ENCODE assay signal across 14 cellular contexts in genomic region chr9:115170674-115171073, GRCh38. TPM values are rescaled to one million over a fixed set of nuclear protein-coding genes. Genes with fewer than 3 reads are reported as not detected.
DNase-seq lines count a peak whose midpoint lies in the region; ATAC-seq and TF ChIP-seq lines count a peak whose summit lies in the region.
"Had no signal": no experiment of that assay in that cellular context is flagged by ENCODE, and none has a peak within 500 bp of the region (broad histone marks: within the 10 kb centered on the region; RNA-seq: fewer than 3 reads in every experiment).

No MANE protein-coding gene starts in this region.

- DNase-seq in ELF-1 (ENCODE audit: low read depth, low spot score), result peak; percentile 28
- peak; percentile 82 for DNase-seq in PC-3
- peak; percentile 81 for DNase-seq in epithelial cell of esophagus (ENCODE audit: low read depth)
- DNase-seq in NCI-H82 (lab: John Stamatoyannopoulos, UW), result no peak
- DNase-seq in DMS 273 (lab: John Stamatoyannopoulos, UW; ENCODE audit: unreplicated experiment), result no peak
- no peak for DNase-seq in Calu3
- no peak for DNase-seq in activated CD4-positive, alpha-beta T cell treated with anti-CD3 and anti-CD28 coated beads, Interleukin-2, amount 10 ng/mL, durations not matched to agents 7 days and 5 days
- DNase-seq: activated B cell treated with CpG ODN at 0.5 μM for 24 hours; activated T-cell treated with anti-CD3 and anti-CD28 coated beads, Interleukin-2, amount 50 U/mL, for 72 hours; colonic mucosa; NCI-H2081 treated with DMSO at 0.1 percent for 48 hours had no signal

- H3K27ac ChIP-seq in PC-3 (ENCODE audit: low read length) (peak overlapping the region; percentile 51), mesodermal cell (ENCODE audit: low read depth, low read length, severe bottlenecking) (peak overlapping the region; percentile 18)
- H3K27ac ChIP-seq: colonic mucosa had no signal

- POLR2A ChIA-PET in PC-3 (lab: Charles Lee; ENCODE audit: unreplicated experiment), result no interaction called here
- POLR2A ChIA-PET in activated CD4-positive, alpha-beta T cell treated with anti-CD3 and anti-CD28 coated beads, Interleukin-2, amount 10 ng/mL, durations not matched to agents 7 days and 5 days (lab: Charles Lee), result no interaction called here

- no peaks in the 10 kb centered on the region for H4K20me1 ChIP-seq in PC-3 (ENCODE audit: low read length)

- no peak overlapping the region for H3K9ac ChIP-seq in PC-3 (ENCODE audit: low read length)

- BruUV-seq in PC-3 (replicated peaks; lab: Mats Ljungman, UMichigan) (no TSS peak), Calu3 (replicated peaks; lab: Mats Ljungman, UMichigan) (no TSS peak)

- H3K4me3 ChIP-seq in PC-3 (ENCODE audit: low read length) (no peak overlapping the region), epithelial cell of esophagus (ENCODE audit: low read length) (no peak overlapping the region), mesodermal cell (ENCODE audit: extremely low read depth, insufficient read depth, low read length, poor library complexity, severe bottlenecking) (no peak overlapping the region)
- H3K4me3 ChIP-seq: colonic mucosa had no signal

- no peak overlapping the region for H3K27ac Mint-ChIP-seq in Calu3 (ENCODE audit: unreplicated experiment)
- no peak overlapping the region for H3K27ac Mint-ChIP-seq in activated CD4-positive, alpha-beta T cell treated with anti-CD3 and anti-CD28 coated beads, Interleukin-2, amount 10 ng/mL, durations not matched to agents 7 days and 5 days
- H3K27ac Mint-ChIP-seq: activated B cell treated with CpG ODN at 0.5 μM for 24 hours; activated T-cell treated with anti-CD3 and anti-CD28 coated beads, Interleukin-2, amount 50 U/mL, for 72 hours; CD14-positive monocyte had no signal

- no peak for TF ChIP-seq CTCF in PC-3 (conservative IDR thresholded peaks at IDR 0.05; ENCODE audit: low read depth, low read length)
- no peak for TF ChIP-seq CTCF in epithelial cell of esophagus (IDR thresholded peaks at IDR 0.05; ENCODE audit: insufficient read depth, low read depth, low read length, missing control alignments)
- no peak for TF ChIP-seq CTCF in Calu3 (IDR thresholded peaks at IDR 0.05; ENCODE audit: unreplicated experiment)

- peak; percentile 94 for ATAC-seq in PC-3
- ATAC-seq: activated T-cell treated with anti-CD3 and anti-CD28 coated beads, Interleukin-2, amount 50 U/mL, for 72 hours had no signal

- 20% methylated on average over 2 of the region's 2 CpGs; no CpG with 5 or more reads in 1 of the 2 experiments for WGBS in mesodermal cell (ENCODE audit: insufficient coverage in 2 of 2), 2 experiments

- no peaks in the 10 kb centered on the region for H3K36me3 ChIP-seq in PC-3 (ENCODE audit: low read depth, low read length)
- H3K36me3 ChIP-seq in mesodermal cell (ENCODE audit: control insufficient read depth, insufficient read depth, low read length), result no peaks in the 10 kb centered on the region
- H3K36me3 ChIP-seq: colonic mucosa had no signal

- H3K27me3 ChIP-seq in PC-3 (ENCODE audit: low read length), result no peaks in the 10 kb centered on the region
- H3K27me3 ChIP-seq: colonic mucosa had no signal

- H2AFZ ChIP-seq in PC-3 (ENCODE audit: low read length), result peak overlapping the region; percentile 58

- peaks cover 4% of the 10 kb centered on the region for H3K9me3 Mint-ChIP-seq in Calu3 (ENCODE audit: low read depth, unreplicated experiment)
- no peaks in the 10 kb centered on the region for H3K9me3 Mint-ChIP-seq in activated CD4-positive, alpha-beta T cell treated with anti-CD3 and anti-CD28 coated beads, Interleukin-2, amount 10 ng/mL, durations not matched to agents 7 days and 5 days
- H3K9me3 Mint-ChIP-seq: activated T-cell treated with anti-CD3 and anti-CD28 coated beads, Interleukin-2, amount 50 U/mL, for 72 hours had no signal

- H3K9me3 ChIP-seq in PC-3 (ENCODE audit: low read length), result no peaks in the 10 kb centered on the region
- no peaks in the 10 kb centered on the region for H3K9me3 ChIP-seq in mesodermal cell (ENCODE audit: control insufficient read depth, low read length)
- H3K9me3 ChIP-seq: colonic mucosa had no signal

- peaks cover 4% of the 10 kb centered on the region for H3K36me3 Mint-ChIP-seq in Calu3 (ENCODE audit: insufficient read depth, unreplicated experiment)
- no peaks in the 10 kb centered on the region for H3K36me3 Mint-ChIP-seq in activated CD4-positive, alpha-beta T cell treated with anti-CD3 and anti-CD28 coated beads, Interleukin-2, amount 10 ng/mL, durations not matched to agents 7 days and 5 days (ENCODE audit: low read depth)
- H3K36me3 Mint-ChIP-seq: CD14-positive monocyte had no signal

- H3K4me1 ChIP-seq in PC-3 (ENCODE audit: insufficient read depth, low read length) (peaks cover 22% of the 10 kb centered on the region), mesodermal cell (ENCODE audit: control insufficient read depth, insufficient read depth, low read length, poor library complexity, severe bottlenecking) (peaks cover 16% of the 10 kb centered on the region)
- H3K4me1 ChIP-seq: colonic mucosa had no signal

- peaks cover 13% of the 10 kb centered on the region for H3K27me3 Mint-ChIP-seq in Calu3 (ENCODE audit: unreplicated experiment)
- H3K27me3 Mint-ChIP-seq in activated CD4-positive, alpha-beta T cell treated with anti-CD3 and anti-CD28 coated beads, Interleukin-2, amount 10 ng/mL, durations not matched to agents 7 days and 5 days, result peaks cover 12% of the 10 kb centered on the region
- H3K27me3 Mint-ChIP-seq: activated B cell treated with CpG ODN at 0.5 μM for 24 hours had no signal

- H3F3A ChIP-seq in PC-3 (ENCODE audit: low read length, unreplicated experiment), result no peaks in the 10 kb centered on the region

- CTCF ChIA-PET in PC-3 (lab: Charles Lee), result no interaction called here
- CTCF ChIA-PET in Calu3 (lab: Charles Lee), result no interaction called here
- CTCF ChIA-PET in activated CD4-positive, alpha-beta T cell treated with anti-CD3 and anti-CD28 coated beads, Interleukin-2, amount 10 ng/mL, durations not matched to agents 7 days and 5 days (lab: Charles Lee), result no interaction called here

- H3K4me1 Mint-ChIP-seq in Calu3 (ENCODE audit: low read depth, unreplicated experiment), result no peaks in the 10 kb centered on the region
- H3K4me1 Mint-ChIP-seq in activated CD4-positive, alpha-beta T cell treated with anti-CD3 and anti-CD28 coated beads, Interleukin-2, amount 10 ng/mL, durations not matched to agents 7 days and 5 days, result no peaks in the 10 kb centered on the region
- H3K4me1 Mint-ChIP-seq: activated B cell treated with CpG ODN at 0.5 μM for 24 hours, CD14-positive monocyte had no signal

- peak overlapping the region; percentile 26; the same call in 1 of the 2 replicates for H3K4me2 ChIP-seq in PC-3 (ENCODE audit: low read length)

- H3K9me2 ChIP-seq in PC-3 (replicated peaks; ENCODE audit: low read length), result no peaks in the 10 kb centered on the region

- no peak overlapping the region for H3K4me3 Mint-ChIP-seq in Calu3 (ENCODE audit: low read depth, unreplicated experiment)
- H3K4me3 Mint-ChIP-seq in activated CD4-positive, alpha-beta T cell treated with anti-CD3 and anti-CD28 coated beads, Interleukin-2, amount 10 ng/mL, durations not matched to agents 7 days and 5 days, result no peak overlapping the region
- H3K4me3 Mint-ChIP-seq: activated B cell treated with CpG ODN at 0.5 μM for 24 hours; activated T-cell treated with anti-CD3 and anti-CD28 coated beads, Interleukin-2, amount 50 U/mL, for 72 hours; CD14-positive monocyte; nephron had no signal

- H3K79me2 ChIP-seq in PC-3 (ENCODE audit: low read length), result no peaks in the 10 kb centered on the region

- intact Hi-C loops in PC-3 (cut with micrococcal nuclease), result no loop called here
- intact Hi-C loops in Calu3 (cut with micrococcal nuclease; ENCODE audit: unreplicated experiment), result no loop called here

RNA-seq across cellular contexts. Expression of gene TNC, which starts 52.7 kb away (rescaled TPM):
- total RNA-seq in PC-3 (2014; rRNA removed) (60.1 and 71.0 TPM in 2 replicates), Calu3 (2022) (0.29 and 1.0 TPM in 2 replicates)
- 124 TPM for polyA plus RNA-seq in mesodermal cell (2013, experiment 1 of 2)
- polyA plus RNA-seq in mesodermal cell (2013, experiment 2 of 2), result 75.0 TPM
- under 1 TPM in 1 of 2 experiments, not detected in 1; 0.12 TPM for total RNA-seq in activated CD4-positive, alpha-beta T cell treated with anti-CD3 and anti-CD28 coated beads, Interleukin-2, amount 10 ng/mL, durations not matched to agents 7 days and 5 days
- total RNA-seq: activated B cell treated with CpG ODN at 0.5 μM for 24 hours had no signal

Comparison
In these comparisons a context has a peak if more than half of its experiments do, and no peak if none do; other contexts are left out.
1. DNase-seq: peak in ELF-1 (single experiment), PC-3 (single experiment) and epithelial cell of esophagus (single experiment); none in NCI-H82 (single experiment), DMS 273 (single experiment), Calu3 (single experiment) and activated CD4-positive, alpha-beta T cell treated with anti-CD3 and anti-CD28 coated beads, Interleukin-2, amount 10 ng/mL, durations not matched to agents 7 days and 5 days (single experiment).
2. RNA of gene TNC, which starts 52.7 kb away (total RNA-seq): 60.1 to 71.0 TPM in PC-3; 0.29 to 1.0 TPM in Calu3 and 0.12 TPM in activated CD4-positive, alpha-beta T cell treated with anti-CD3 and anti-CD28 coated beads, Interleukin-2, amount 10 ng/mL, durations not matched to agents 7 days and 5 days; every median in the first group is over 10 times any median in the second.